In the genomic region with DNA sequence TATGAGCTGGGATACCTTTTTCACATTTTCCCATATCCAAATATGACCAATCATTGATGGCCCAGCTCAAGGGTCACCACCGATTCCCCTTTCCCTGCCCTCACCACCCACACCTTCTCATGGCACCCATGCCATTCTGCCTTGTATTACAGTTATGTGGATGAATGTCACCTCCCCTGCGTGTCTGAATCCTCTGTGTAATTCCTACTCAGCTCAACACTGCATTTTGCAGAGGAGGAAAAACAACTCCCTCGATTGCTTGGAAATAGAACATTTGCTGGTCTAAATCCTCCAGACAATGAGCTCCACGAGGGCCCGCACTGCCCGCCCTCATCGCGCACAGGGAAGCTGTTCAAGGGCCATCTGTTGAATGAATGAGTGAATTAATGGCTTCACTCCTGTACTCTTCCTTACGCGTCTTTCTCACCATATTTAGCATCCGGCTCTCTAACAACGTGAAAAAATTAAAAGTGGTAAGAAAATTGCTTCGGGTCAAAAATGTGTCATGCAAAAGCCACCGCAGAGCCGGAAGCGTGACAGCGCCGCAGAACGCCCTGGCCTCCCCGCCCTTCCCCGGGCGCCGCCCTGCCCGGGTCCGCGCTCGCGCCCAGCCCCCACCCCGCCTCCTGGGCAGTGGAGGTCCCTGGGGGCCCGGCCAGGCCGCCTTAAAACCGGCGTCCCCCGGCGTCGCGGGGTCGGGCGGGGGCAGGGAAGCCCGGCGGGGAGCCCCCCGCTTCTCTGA, we compare ENCODE assay signal across 1 cellular context.
TF ChIP-seq lines count a peak whose summit lies in the region.

No MANE protein-coding gene starts in this region.

TF ChIP-seq in endothelial cell of umbilical vein, 7 proteins besides CTCF, POLR2A, EP300 and RAD21 (continued from another document):
- TF ChIP-seq MYC (IDR thresholded peaks at IDR 0.05; ENCODE audit: low read depth, low read length) (no peak), FOS (IDR thresholded peaks at IDR 0.05; ENCODE audit: borderline replicate concordance, insufficient read depth, low read length) (peak; percentile 1)
